18 cellular contexts compared by ENCODE assay signal in the genomic region with DNA sequence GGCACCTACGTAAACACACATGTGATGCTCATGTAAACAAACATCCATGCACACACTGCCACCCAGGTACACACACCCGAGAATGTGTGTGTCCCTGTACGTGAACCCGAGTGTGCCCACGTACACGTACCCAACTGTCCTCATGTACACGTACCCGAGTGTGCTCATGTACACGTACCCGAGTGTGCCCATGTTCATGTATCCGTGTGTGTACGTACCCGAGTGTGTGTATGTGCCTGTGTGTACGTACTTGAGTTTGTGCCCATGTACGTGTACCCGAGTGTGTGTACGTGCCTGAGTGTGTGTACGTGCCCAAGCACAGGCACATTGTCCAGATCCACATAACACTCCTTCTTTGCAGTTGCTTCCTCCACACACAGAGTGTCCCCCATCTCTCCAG. TPM values are rescaled to one million over a fixed set of nuclear protein-coding genes. Genes with fewer than 3 reads are reported as not detected.
DNase-seq lines count a peak whose midpoint lies in the region; ATAC-seq, FAIRE-seq and TF ChIP-seq lines count a peak whose summit lies in the region.
"Had no signal": no experiment of that assay in that cellular context is flagged by ENCODE, and none has a peak within 500 bp of the region (broad histone marks: within the 10 kb centered on the region; RNA-seq: fewer than 3 reads in every experiment).

No MANE protein-coding gene starts in this region.

- DNase-seq in A549 (ENCODE audit: low read depth in 1 of 2, low spot score in 1 of 2) = no peak
- DNase-seq in WTC11 (ENCODE audit: low spot score) = no peak
- no peak for DNase-seq in H1 (ENCODE audit: low read depth in 1 of 2, low spot score in 2 of 2)
- DNase-seq in neuronal stem cell (ENCODE audit: low spot score) = no peak
- no peak for DNase-seq in SW 1271 (lab: John Stamatoyannopoulos, UW)
- no peak for DNase-seq in NCI-H2081 (lab: John Stamatoyannopoulos, UW)
- DNase-seq in stimulated activated CD4-positive, alpha-beta T cell treated with anti-CD3 and anti-CD28 coated beads, Interleukin-15, amount 100 ng/mL, for 24 hours = no peak
- DNase-seq in smooth muscle cell (lab: John Stamatoyannopoulos, UW; ENCODE audit: unreplicated experiment) = no peak
- DNase-seq: C1 segment of cervical spinal cord; Calu3; CD4-positive, alpha-beta T cell; DMS 273 treated with DMSO at 0.1 percent for 48 hours; GOT3; HFFc6 had no signal

- H2BK15ac ChIP-seq in H1 (ENCODE audit: low read length) = no peak overlapping the region
- no peak overlapping the region for H2BK15ac ChIP-seq in neuronal stem cell (ENCODE audit: low read length)

- H3K79me2 ChIP-seq in H1 (ENCODE audit: control insufficient read depth in 1 of 2, insufficient read depth in 2 of 2, low read length in 2 of 2) = peaks cover 11 to 43% of the 10 kb centered on the region in 2 experiments
- H3K79me2 ChIP-seq in smooth muscle cell (ENCODE audit: low read depth) = no peaks in the 10 kb centered on the region

- H4K8ac ChIP-seq in H1 (ENCODE audit: extremely low read depth, insufficient read depth, low read length) (no peak overlapping the region), neuronal stem cell (ENCODE audit: low read depth, low read length) (no peak overlapping the region)

- ATAC-seq in A549 (no peak), WTC11 (no peak)

- H3K14ac ChIP-seq in H1 (ENCODE audit: insufficient read length) = no peak overlapping the region
- peak overlapping the region; percentile 57 for H3K14ac ChIP-seq in neuronal stem cell (ENCODE audit: low read length)

- H3F3A ChIP-seq in smooth muscle cell (ENCODE audit: low read depth) = no peaks in the 10 kb centered on the region

- H3K56ac ChIP-seq in H1 (replicated peaks; ENCODE audit: insufficient read length, low read depth, low read length) = no peak overlapping the region

- H3K4me1 Mint-ChIP-seq in WTC11 = peaks cover 2% of the 10 kb centered on the region; the same call in 1 of the 2 replicates

- H3K79me1 ChIP-seq in H1 (ENCODE audit: low read depth, low read length) = peaks cover 28% of the 10 kb centered on the region
- H3K79me1 ChIP-seq in neuronal stem cell (ENCODE audit: low read depth, low read length) = peaks cover 50% of the 10 kb centered on the region

- H4K20me1 ChIP-seq in H1 (replicated peaks in 1 of 2; ENCODE audit: control insufficient read depth in 1 of 2, insufficient read depth in 2 of 2, low read length in 2 of 2) = peaks cover 49 to 59% of the 10 kb centered on the region in 2 experiments
- peaks cover 63% of the 10 kb centered on the region for H4K20me1 ChIP-seq in smooth muscle cell (ENCODE audit: low read depth)

- POLR2A ChIA-PET in A549 (lab: Yijun Ruan, JAX) (no interaction called here), WTC11 (lab: Charles Lee) (no interaction called here), H1 (lab: Charles Lee; ENCODE audit: partially characterized antibody) (interaction anchor here (8.7 kb wide), 1 partner anchor 16 kb away, joined by 60 read pairs; no protein-coding TSS in a partner anchor)

- TF ChIP-seq POLR2A in A549 (IDR thresholded peaks at IDR 0.05; ENCODE audit: low read length) (no peak), H1 (IDR thresholded peaks at IDR 0.05; ENCODE audit: control extremely low read depth in 1 of 2, low read depth in 2 of 2, low read length in 2 of 2) (no peak)

- H3K9me3 ChIP-seq in A549 = no peaks in the 10 kb centered on the region
- H3K9me3 ChIP-seq in H1 (ENCODE audit: insufficient read depth in 2 of 2, low read depth in 1 of 2, low read length in 1 of 2) = no peaks in the 10 kb centered on the region
- peaks cover 0 to 3% of the 10 kb centered on the region in 2 donors for H3K9me3 ChIP-seq in neuronal stem cell (replicated peaks in 1 of 2; ENCODE audit: control insufficient read depth in 2 of 2, insufficient read depth in 1 of 2, low read depth in 1 of 2, low read length in 2 of 2)
- no peaks in the 10 kb centered on the region for H3K9me3 ChIP-seq in smooth muscle cell (replicated peaks; ENCODE audit: low read depth)
- H3K9me3 ChIP-seq: HAP-1 had no signal

- peaks cover 4% of the 10 kb centered on the region; the same call in 1 of the 2 replicates for H3K36me3 Mint-ChIP-seq in WTC11

- H3K4ac ChIP-seq in H1 (replicated peaks; ENCODE audit: insufficient read length, low read depth, low read length) (no peak overlapping the region), neuronal stem cell (ENCODE audit: low read length) (no peak overlapping the region)

- no peak overlapping the region; the same call in 1 of the 2 replicates for H3K27ac Mint-ChIP-seq in WTC11
- H3K27ac Mint-ChIP-seq: CD4-positive, alpha-beta T cell; HFFc6 had no signal

- no peak overlapping the region for H4K5ac ChIP-seq in H1 (ENCODE audit: insufficient read length, low read depth, low read length)

- H3K36me3 ChIP-seq in H1 (ENCODE audit: control insufficient read depth in 2 of 4, insufficient read depth in 4 of 4, low read length in 3 of 4) = peaks cover 0 to 15% (median 6%) of the 10 kb centered on the region in 4 experiments; a peak in 4 of 8 replicates
- H3K36me3 ChIP-seq in neuronal stem cell (replicated peaks in 1 of 2; ENCODE audit: control insufficient read depth in 2 of 2, insufficient read depth in 2 of 2, low read length in 2 of 2) = peaks cover 12 to 48% of the 10 kb centered on the region in 2 donors
- H3K36me3 ChIP-seq in smooth muscle cell (ENCODE audit: low read depth) = no peaks in the 10 kb centered on the region

- H3K23ac ChIP-seq in H1 (ENCODE audit: insufficient read length) = no peak overlapping the region
- H3K23ac ChIP-seq in neuronal stem cell (ENCODE audit: low read depth, low read length, poor library complexity) = peak overlapping the region; percentile 92

- H3K9ac ChIP-seq in H1 (replicated peaks in 1 of 4; ENCODE audit: extremely low read depth in 1 of 4, low read depth in 3 of 4, low read length in 3 of 4) (no peak overlapping the region), neuronal stem cell (ENCODE audit: low read depth, low read length, poor library complexity) (peak overlapping the region; percentile 24), smooth muscle cell (ENCODE audit: low read depth) (no peak overlapping the region)

- H2BK120ac ChIP-seq in H1 (replicated peaks; ENCODE audit: low read depth, low read length) (no peak overlapping the region), neuronal stem cell (ENCODE audit: low read depth, low read length) (no peak overlapping the region)

- TF ChIP-seq RAD21 in A549 (conservative IDR thresholded peaks at IDR 0.05 in 1 of 2, IDR thresholded peaks at IDR 0.05 in 1 of 2) (no peak), H1 (IDR thresholded peaks at IDR 0.05 in 1 of 2, conservative IDR thresholded peaks at IDR 0.05 in 1 of 2; ENCODE audit: low read depth in 2 of 2, low read length in 2 of 2) (no peak)

- H2BK20ac ChIP-seq in H1 (ENCODE audit: low read length) = no peak overlapping the region

- H2BK5ac ChIP-seq in H1 (ENCODE audit: low read depth, low read length) (no peak overlapping the region), neuronal stem cell (ENCODE audit: low read length) (no peak overlapping the region)

- no peak overlapping the region for H3K4me3 ChIP-seq in A549
- H3K4me3 ChIP-seq in H1 (ENCODE audit: extremely low read depth in 1 of 4, insufficient read depth in 2 of 4, low read depth in 3 of 4, low read length in 4 of 4) = no peak overlapping the region
- peak overlapping the region in 1 of 2 donors; percentile 53 for H3K4me3 ChIP-seq in neuronal stem cell (ENCODE audit: low read length in 2 of 2)
- no peak overlapping the region for H3K4me3 ChIP-seq in smooth muscle cell
- H3K4me3 ChIP-seq: HAP-1 had no signal

- H3K4me1 ChIP-seq in A549 = peaks cover 8% of the 10 kb centered on the region; the same call in 2 of the 3 replicates
- peaks cover 0 to 10% (median 6%) of the 10 kb centered on the region in 4 experiments; a peak in 5 of 7 replicates for H3K4me1 ChIP-seq in H1 (replicated peaks in 1 of 4; ENCODE audit: control insufficient read depth in 3 of 4, insufficient read depth in 4 of 4, low read length in 3 of 4)
- H3K4me1 ChIP-seq in neuronal stem cell (ENCODE audit: control insufficient read depth in 2 of 2, insufficient read depth in 1 of 2, low read depth in 1 of 2, low read length in 2 of 2) = peaks cover 5 to 8% of the 10 kb centered on the region in 2 donors
- H3K4me1 ChIP-seq in smooth muscle cell (ENCODE audit: low read depth) = no peaks in the 10 kb centered on the region
- H3K4me1 ChIP-seq: HAP-1 had no signal

- no peak overlapping the region for H3K4me2 ChIP-seq in A549
- H3K4me2 ChIP-seq in H1 (ENCODE audit: insufficient read depth in 1 of 2, low read depth in 2 of 2, low read length in 2 of 2) = no peak overlapping the region
- no peak overlapping the region for H3K4me2 ChIP-seq in neuronal stem cell (ENCODE audit: insufficient read depth, low read length, poor library complexity, severe bottlenecking)
- no peak overlapping the region for H3K4me2 ChIP-seq in smooth muscle cell

- CTCF ChIA-PET in A549 (lab: Yijun Ruan, JAX) (interaction anchor here (9.0 kb wide), 1 partner anchor 150 kb away, joined by 108 read pairs; no protein-coding TSS in a partner anchor), WTC11 (lab: Charles Lee) (interaction anchor here (0.8 to 1.2 kb wide), 2 partner anchors 42 to 151 kb away, joined by 3 read pairs; no protein-coding TSS in a partner anchor), H1 (lab: Charles Lee; ENCODE audit: partially characterized antibody) (no interaction called here)

- FAIRE-seq in A549 (lab: Jason Lieb, UNC) = peak; percentile 43
- no peak for FAIRE-seq in H1 (lab: Jason Lieb, UNC)

- no peak for TF ChIP-seq CTCF in A549 (IDR thresholded peaks at IDR 0.05)
- no peak for TF ChIP-seq CTCF in WTC11 (IDR thresholded peaks at IDR 0.05)
- no peak for TF ChIP-seq CTCF in H1 (IDR thresholded peaks at IDR 0.05; ENCODE audit: control extremely low read depth in 1 of 3, insufficient read depth in 1 of 3, low read depth in 1 of 3, low read length in 3 of 3)
- TF ChIP-seq CTCF in smooth muscle cell (IDR thresholded peaks at IDR 0.05; ENCODE audit: borderline replicate concordance, insufficient read depth, poor library complexity, severe bottlenecking) = no peak

- H3K27me3 Mint-ChIP-seq in WTC11 (ENCODE audit: low read depth) = no peaks in the 10 kb centered on the region
- H3K27me3 Mint-ChIP-seq: CD4-positive, alpha-beta T cell had no signal

- no peaks in the 10 kb centered on the region for H3K9me3 Mint-ChIP-seq in WTC11
- H3K9me3 Mint-ChIP-seq: CD4-positive, alpha-beta T cell; HFFc6 had no signal

- no peak overlapping the region for H4K91ac ChIP-seq in H1 (replicated peaks; ENCODE audit: insufficient read length, low read length)
- peak overlapping the region; percentile 74 for H4K91ac ChIP-seq in neuronal stem cell (ENCODE audit: low read depth, low read length, poor library complexity)

- H3K27me3 ChIP-seq in H1 (replicated peaks in 1 of 4; ENCODE audit: control insufficient read depth in 3 of 4, extremely low read depth in 1 of 4, insufficient read depth in 3 of 4, low read length in 3 of 4) (peaks cover 0 to 5% (median 1%) of the 10 kb centered on the region in 4 experiments; a peak in 3 of 7 replicates), neuronal stem cell (ENCODE audit: control insufficient read depth in 3 of 3, insufficient read depth in 3 of 3, low read depth in 1 of 3, low read length in 3 of 3) (peaks cover 0 to 3% (median 0%) of the 10 kb centered on the region in 3 experiments), smooth muscle cell (ENCODE audit: low read depth) (peaks cover 3% of the 10 kb centered on the region)

- H2BK12ac ChIP-seq in H1 (ENCODE audit: low read depth, low read length) (no peak overlapping the region), neuronal stem cell (ENCODE audit: low read length) (no peak overlapping the region)

- 96% methylated on average over 18 of the region's 18 CpGs for WGBS in A549 (ENCODE audit: missing lambda C conversion rate)
- 87% methylated on average over 18 of the region's 18 CpGs; no CpG with 5 or more reads in 1 of the 2 experiments for WGBS in H1 (ENCODE audit: extremely low coverage in 1 of 2, insufficient coverage in 1 of 2, insufficient read length in 1 of 2, insufficient replicate concordance in 2 of 2, low coverage in 1 of 2, low lambda C conversion rate in 2 of 2, missing lambda C conversion rate in 1 of 2), 2 experiments
- WGBS in neuronal stem cell (ENCODE audit: extremely low coverage in 2 of 2, insufficient read length in 2 of 2, insufficient replicate concordance in 1 of 2), 2 donors = no CpG with 5 or more reads among the region's 18 CpGs
- 95% methylated on average over 18 of the region's 18 CpGs for WGBS in smooth muscle cell (ENCODE audit: low lambda C conversion rate)

- H3K23me2 ChIP-seq in H1 (ENCODE audit: low read depth, low read length) = peaks cover 5% of the 10 kb centered on the region; the same call in 1 of the 2 replicates

- H2AK5ac ChIP-seq in H1 (ENCODE audit: low read depth, low read length) (peak overlapping the region; percentile 43; the same call in 1 of the 2 replicates), neuronal stem cell (ENCODE audit: low read depth, low read length) (peak overlapping the region; percentile 23)

- no peak overlapping the region for H3K18ac ChIP-seq in H1 (ENCODE audit: extremely low read depth, low read length)
- no peak overlapping the region for H3K18ac ChIP-seq in neuronal stem cell (ENCODE audit: low read length)

- H3K27ac ChIP-seq in A549 (no peak overlapping the region), H1 (ENCODE audit: low read depth, low read length) (no peak overlapping the region), neuronal stem cell (replicated peaks; ENCODE audit: low read length) (no peak overlapping the region), smooth muscle cell (ENCODE audit: low read depth) (no peak overlapping the region)
- H3K27ac ChIP-seq: 22Rv1 had no signal

- H2AFZ ChIP-seq in H1 (ENCODE audit: low read length) (no peak overlapping the region), neuronal stem cell (ENCODE audit: low read length) (no peak overlapping the region), smooth muscle cell (ENCODE audit: low read depth) (no peak overlapping the region)

- TF ChIP-seq EP300 in A549 (IDR thresholded peaks at IDR 0.05) (no peak), H1 (IDR thresholded peaks at IDR 0.05; ENCODE audit: borderline replicate concordance in 1 of 2, low read depth in 2 of 2, low read length in 2 of 2) (no peak)

- no peak overlapping the region for H3K4me3 Mint-ChIP-seq in WTC11
- H3K4me3 Mint-ChIP-seq: CD4-positive, alpha-beta T cell; HFFc6 had no signal

RNA-seq across cellular contexts. Expression of gene LRCOL1, which starts 45.0 kb away (rescaled TPM):
- polyA plus RNA-seq in A549 (2011; rRNA removed) (not detected in 2 replicates), A549 (2017; fragmentation: RNase III; extraction: RNeasy Plus Mini Kit Qiagen cat#74134 plus additional on column Dnase treatment) (not detected in 3 replicates), H1 (2011; rRNA removed) (0.42 TPM in 1 of 2 replicates, not detected in the other), smooth muscle cell (not detected in 2 replicates)
- not detected in 2 replicates for polyA plus RNA-seq in A549 (2012; cell fraction: cytosol; rRNA removed)
- polyA plus RNA-seq in A549 (2012; cell fraction: nucleus; rRNA removed) = not detected in 2 replicates
- not detected in 2 replicates for polyA minus RNA-seq in A549 (2011; rRNA and poly(A)+ RNA removed)
- total RNA-seq in WTC11 (2021) (0.24 TPM in 1 of 3 replicates, not detected in the others), smooth muscle cell (not detected in 2 replicates)
- total RNA-seq in H1 (2021; fragmentation: NEBNext Ultra II Directional; extraction: Animal tissue kit (Norgen Biotek cat#: 25700)) = not detected in 2 replicates
- 0.18 TPM for polyA plus RNA-seq in H1 (2011; cell fraction: cytosol; rRNA removed)
- polyA plus RNA-seq in H1 (2011; cell fraction: nucleus; rRNA removed) = 1.6 TPM
- not detected in 4 replicates for polyA plus RNA-seq in H1 (2012, experiment 1 of 2)
- not detected for polyA plus RNA-seq in H1 (2012, experiment 2 of 2)
- polyA plus RNA-seq in H1 (2013, experiment 1 of 2) = not detected
- 0.09 TPM for polyA plus RNA-seq in H1 (2013, experiment 2 of 2)
- not detected in 2 replicates for polyA minus RNA-seq in H1 (2011; rRNA and poly(A)+ RNA removed)
- not detected for polyA minus RNA-seq in H1 (2011; cell fraction: cytosol; rRNA and poly(A)+ RNA removed)
- polyA minus RNA-seq in H1 (2011; cell fraction: nucleus; rRNA and poly(A)+ RNA removed) = not detected
- 0.46 TPM for polyA plus RNA-seq in neuronal stem cell (2013, experiment 1 of 2)
- 0.55 TPM for polyA plus RNA-seq in neuronal stem cell (2013, experiment 2 of 2)
- total RNA-seq: Calu3; CD4-positive, alpha-beta T cell; Daoy; HT-29 had no signal

RNA-seq across cellular contexts. Expression of gene P2RX2, which starts 53.2 kb away (rescaled TPM):
- polyA plus RNA-seq in A549 (2011; rRNA removed) (not detected in 2 replicates), A549 (2017; fragmentation: RNase III; extraction: RNeasy Plus Mini Kit Qiagen cat#74134 plus additional on column Dnase treatment) (not detected in 3 replicates), H1 (2011; rRNA removed) (2.2 and 6.3 TPM in 2 replicates), smooth muscle cell (not detected in 2 replicates)
- polyA plus RNA-seq in A549 (2012; cell fraction: cytosol; rRNA removed) = 0.04 TPM in 1 of 2 replicates, not detected in the other
- polyA plus RNA-seq in A549 (2012; cell fraction: nucleus; rRNA removed) = 0.23 and 0.28 TPM in 2 replicates
- polyA minus RNA-seq in A549 (2011; rRNA and poly(A)+ RNA removed) = not detected in 2 replicates
- total RNA-seq in WTC11 (2021) (1.6 to 2.6 TPM (median 2.1 TPM) in 3 replicates), smooth muscle cell (not detected in 2 replicates)
- 0.84 and 1.5 TPM in 2 replicates for total RNA-seq in H1 (2021; fragmentation: NEBNext Ultra II Directional; extraction: Animal tissue kit (Norgen Biotek cat#: 25700))
- polyA plus RNA-seq in H1 (2011; cell fraction: cytosol; rRNA removed) = 4.0 TPM
- polyA plus RNA-seq in H1 (2011; cell fraction: nucleus; rRNA removed) = 40.4 TPM
- 2.0 to 3.0 TPM (median 2.5 TPM) in 4 replicates for polyA plus RNA-seq in H1 (2012, experiment 1 of 2)
- polyA plus RNA-seq in H1 (2012, experiment 2 of 2) = 1.5 TPM
- polyA plus RNA-seq in H1 (2013, experiment 1 of 2) = 1.9 TPM
- 1.7 TPM for polyA plus RNA-seq in H1 (2013, experiment 2 of 2)
- polyA minus RNA-seq in H1 (2011; rRNA and poly(A)+ RNA removed) = 0.50 and 0.54 TPM in 2 replicates
- polyA minus RNA-seq in H1 (2011; cell fraction: cytosol; rRNA and poly(A)+ RNA removed) = 0.59 TPM
- polyA minus RNA-seq in H1 (2011; cell fraction: nucleus; rRNA and poly(A)+ RNA removed) = 2.2 TPM
- polyA plus RNA-seq in neuronal stem cell (2013, experiment 1 of 2) = 0.14 TPM
- 0.11 TPM for polyA plus RNA-seq in neuronal stem cell (2013, experiment 2 of 2)
- total RNA-seq: Calu3; CD4-positive, alpha-beta T cell; Daoy; HFFc6; HT-29 had no signal
